ENCODE assay signal across 9 cellular contexts in the genomic region with DNA sequence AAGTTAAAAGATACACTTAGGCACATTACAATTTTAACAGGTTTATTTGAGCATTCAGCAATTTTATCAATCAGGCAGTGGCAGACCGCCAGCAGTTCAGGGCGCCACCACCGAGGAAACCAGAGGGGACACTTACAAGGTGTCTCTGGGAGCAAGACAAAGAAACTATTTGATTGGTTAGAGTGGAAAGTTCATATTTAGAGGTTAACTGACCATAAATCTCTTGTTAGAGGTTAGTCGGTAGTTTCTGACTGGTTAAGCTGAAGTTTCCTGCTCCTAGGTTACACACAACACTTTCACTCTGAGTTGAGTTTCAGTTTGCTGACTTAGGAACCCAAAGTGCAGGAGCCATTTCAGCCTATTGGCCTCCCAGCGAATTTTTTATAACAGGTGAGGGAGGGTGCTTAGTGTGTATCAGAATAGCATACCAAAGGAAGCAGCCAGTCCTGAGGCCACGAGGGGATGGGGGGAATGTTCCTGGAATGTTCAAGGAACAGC. TPM values are rescaled to one million over a fixed set of nuclear protein-coding genes. Genes with fewer than 3 reads are reported as not detected.
DNase-seq lines count a peak whose midpoint lies in the region; ATAC-seq, FAIRE-seq and TF ChIP-seq lines count a peak whose summit lies in the region.
"Had no signal": no experiment of that assay in that cellular context is flagged by ENCODE, and none has a peak within 500 bp of the region (broad histone marks: within the 10 kb centered on the region; RNA-seq: fewer than 3 reads in every experiment).

No MANE protein-coding gene starts in this region.

- no peak overlapping the region for H4K8ac ChIP-seq in H1 (ENCODE audit: extremely low read depth, insufficient read depth, low read length)

- H3K79me1 ChIP-seq in H1 (ENCODE audit: low read depth, low read length), result no peaks in the 10 kb centered on the region

- no peak overlapping the region for H3K4me3 ChIP-seq in H1 (ENCODE audit: extremely low read depth in 1 of 4, insufficient read depth in 2 of 4, low read depth in 3 of 4, low read length in 4 of 4)
- H3K4me3 ChIP-seq in vagina, result no peak overlapping the region

- H3K9me3 ChIP-seq in H1 (ENCODE audit: insufficient read depth in 2 of 2, low read depth in 1 of 2, low read length in 1 of 2) (no peaks in the 10 kb centered on the region), vagina (no peaks in the 10 kb centered on the region)

- no peak for TF ChIP-seq EP300 in H1 (IDR thresholded peaks at IDR 0.05; ENCODE audit: borderline replicate concordance in 1 of 2, low read depth in 2 of 2, low read length in 2 of 2)

- H3K27ac ChIP-seq in H1 (ENCODE audit: low read depth, low read length) (no peak overlapping the region), vagina (no peak overlapping the region)

- H3K14ac ChIP-seq in H1 (ENCODE audit: insufficient read length), result no peak overlapping the region

- no peak overlapping the region for H3K9ac ChIP-seq in H1 (replicated peaks in 1 of 4; ENCODE audit: extremely low read depth in 1 of 4, low read depth in 3 of 4, low read length in 3 of 4)

- TF ChIP-seq CTCF in GM12872 (IDR thresholded peaks at IDR 0.05; ENCODE audit: insufficient read depth, low read depth, low read length), result 0 out of 3 replicates have a peak, but pooled peaks have one; percentile 8
- TF ChIP-seq CTCF in H1 (IDR thresholded peaks at IDR 0.05; ENCODE audit: control extremely low read depth in 1 of 3, insufficient read depth in 1 of 3, low read depth in 1 of 3, low read length in 3 of 3), result no peak
- no peak for TF ChIP-seq CTCF in vagina (IDR thresholded peaks at IDR 0.05)

- no peak for FAIRE-seq in H1 (lab: Jason Lieb, UNC)
- FAIRE-seq in urothelium cell line (lab: Jason Lieb, UNC), result no peak
- FAIRE-seq: G401.6 had no signal

- H4K91ac ChIP-seq in H1 (replicated peaks; ENCODE audit: insufficient read length, low read length), result no peak overlapping the region

- no peak overlapping the region for H2AFZ ChIP-seq in H1 (ENCODE audit: low read length)

- H3K56ac ChIP-seq in H1 (replicated peaks; ENCODE audit: insufficient read length, low read depth, low read length), result no peak overlapping the region

- H3K18ac ChIP-seq in H1 (ENCODE audit: extremely low read depth, low read length), result no peak overlapping the region

- WGBS in H1 (ENCODE audit: extremely low coverage in 1 of 2, insufficient coverage in 1 of 2, insufficient read length in 1 of 2, insufficient replicate concordance in 2 of 2, low coverage in 1 of 2, low lambda C conversion rate in 2 of 2, missing lambda C conversion rate in 1 of 2), 2 experiments, result 82% methylated on average over 6 of the region's 6 CpGs; no CpG with 5 or more reads in 1 of the 2 experiments

- H2BK12ac ChIP-seq in H1 (ENCODE audit: low read depth, low read length), result no peak overlapping the region

- 0 out of 2 replicates have a peak overlapping the region, but pooled peaks have one; percentile 25 for H2AK5ac ChIP-seq in H1 (ENCODE audit: low read depth, low read length)

- H2BK20ac ChIP-seq in H1 (ENCODE audit: low read length), result no peak overlapping the region

- intact Hi-C loops in vagina (cut with DNase I), result no loop called here

- TF ChIP-seq POLR2A in H1 (IDR thresholded peaks at IDR 0.05; ENCODE audit: control extremely low read depth in 1 of 2, low read depth in 2 of 2, low read length in 2 of 2) (no peak), vagina (IDR thresholded peaks at IDR 0.05) (no peak)

- no peaks in the 10 kb centered on the region for H4K20me1 ChIP-seq in H1 (replicated peaks in 1 of 2; ENCODE audit: control insufficient read depth in 1 of 2, insufficient read depth in 2 of 2, low read length in 2 of 2)

- H3K4me1 ChIP-seq in H1 (replicated peaks in 1 of 4; ENCODE audit: control insufficient read depth in 3 of 4, insufficient read depth in 4 of 4, low read length in 3 of 4), result peaks cover 0 to 4% (median 2%) of the 10 kb centered on the region in 4 experiments; a peak in 1 of 7 replicates
- H3K4me1 ChIP-seq in vagina, result no peaks in the 10 kb centered on the region

- peak; percentile 61 for ATAC-seq in GM19467 (IDR thresholded peaks at IDR 0.05; ENCODE audit: unreplicated experiment)
- ATAC-seq in HG03457 (IDR thresholded peaks at IDR 0.05; ENCODE audit: unreplicated experiment), result peak; percentile 53

- peaks cover 0 to 14% (median 5%) of the 10 kb centered on the region in 4 experiments; a peak in 6 of 7 replicates for H3K27me3 ChIP-seq in H1 (replicated peaks in 1 of 4; ENCODE audit: control insufficient read depth in 3 of 4, extremely low read depth in 1 of 4, insufficient read depth in 3 of 4, low read length in 3 of 4)
- no peaks in the 10 kb centered on the region for H3K27me3 ChIP-seq in vagina

- H4K5ac ChIP-seq in H1 (ENCODE audit: insufficient read length, low read depth, low read length), result no peak overlapping the region

- H3K79me2 ChIP-seq in H1 (ENCODE audit: control insufficient read depth in 1 of 2, insufficient read depth in 2 of 2, low read length in 2 of 2), result no peaks in the 10 kb centered on the region

- H3K23me2 ChIP-seq in H1 (ENCODE audit: low read depth, low read length), result 0 out of 2 replicates have a peak, but pooled peaks cover 1% of the 10 kb centered on the region

- H3K4ac ChIP-seq in H1 (replicated peaks; ENCODE audit: insufficient read length, low read depth, low read length), result no peak overlapping the region

- no peak for DNase-seq in H1 (ENCODE audit: low read depth in 1 of 2, low spot score in 2 of 2)
- DNase-seq in urothelium cell line (ENCODE audit: low spot score), result no peak
- no peak for DNase-seq in dermis blood vessel endothelial cell
- no peak for DNase-seq in vagina (ENCODE audit: extremely low spot score in 2 of 2)
- DNase-seq in SKM-1 treated with dmso at 0.1 percent for 144 hours (lab: John Stamatoyannopoulos, UW; ENCODE audit: unreplicated experiment), result no peak

- H3K36me3 ChIP-seq in H1 (ENCODE audit: control insufficient read depth in 2 of 4, insufficient read depth in 4 of 4, low read length in 3 of 4), result no peaks in the 10 kb centered on the region
- H3K36me3 ChIP-seq in vagina, result no peaks in the 10 kb centered on the region

- CTCF ChIA-PET in H1 (lab: Charles Lee; ENCODE audit: partially characterized antibody), result interaction anchor here (1.4 to 1.6 kb wide), 2 partner anchors 8 to 77 kb away, joined by 4 to 11 read pairs; no protein-coding TSS in a partner anchor

- POLR2A ChIA-PET in H1 (lab: Charles Lee; ENCODE audit: partially characterized antibody), result interaction anchor here (1.1 to 1.6 kb wide), 3 partner anchors 60 to 78 kb away, joined by 3 to 6 read pairs (median 3); a partner anchor contains a TSS

- TF ChIP-seq RAD21 in H1 (IDR thresholded peaks at IDR 0.05 in 1 of 2, conservative IDR thresholded peaks at IDR 0.05 in 1 of 2; ENCODE audit: low read depth in 2 of 2, low read length in 2 of 2), result no peak

- H2BK15ac ChIP-seq in H1 (ENCODE audit: low read length), result no peak overlapping the region

- H3K4me2 ChIP-seq in H1 (ENCODE audit: insufficient read depth in 1 of 2, low read depth in 2 of 2, low read length in 2 of 2), result no peak overlapping the region

- H2BK120ac ChIP-seq in H1 (replicated peaks; ENCODE audit: low read depth, low read length), result no peak overlapping the region

- H2BK5ac ChIP-seq in H1 (ENCODE audit: low read depth, low read length), result no peak overlapping the region

- no peak overlapping the region for H3K23ac ChIP-seq in H1 (ENCODE audit: insufficient read length)

RNA-seq across cellular contexts. Expression of a gene that starts 10.8 kb away (rescaled TPM):
- not detected in 2 replicates for total RNA-seq in H1 (2021; fragmentation: NEBNext Ultra II Directional; extraction: Animal tissue kit (Norgen Biotek cat#: 25700))
- polyA plus RNA-seq in H1 (2011; rRNA removed), result 0.15 TPM in 1 of 2 replicates, not detected in the other
- not detected for polyA plus RNA-seq in H1 (2011; cell fraction: cytosol; rRNA removed)
- not detected for polyA plus RNA-seq in H1 (2011; cell fraction: nucleus; rRNA removed)
- polyA plus RNA-seq in H1 (2012, experiment 1 of 2), result 0.80 to 2.2 TPM (median 1.2 TPM) in 4 replicates
- 2.1 TPM for polyA plus RNA-seq in H1 (2012, experiment 2 of 2)
- not detected for polyA plus RNA-seq in H1 (2013, experiment 1 of 2)
- polyA plus RNA-seq in H1 (2013, experiment 2 of 2), result not detected
- not detected in 2 replicates for polyA minus RNA-seq in H1 (2011; rRNA and poly(A)+ RNA removed)
- polyA minus RNA-seq in H1 (2011; cell fraction: cytosol; rRNA and poly(A)+ RNA removed), result not detected
- polyA minus RNA-seq in H1 (2011; cell fraction: nucleus; rRNA and poly(A)+ RNA removed), result not detected
- total RNA-seq in dermis blood vessel endothelial cell (not detected in 2 replicates), vagina (1.7 TPM)

RNA-seq across cellular contexts. Expression of a gene that starts 31.2 kb away (rescaled TPM):
- total RNA-seq in H1 (2021; fragmentation: NEBNext Ultra II Directional; extraction: Animal tissue kit (Norgen Biotek cat#: 25700)), result 3.3 and 3.8 TPM in 2 replicates
- polyA plus RNA-seq in H1 (2011; rRNA removed), result 1.3 and 1.9 TPM in 2 replicates
- polyA plus RNA-seq in H1 (2011; cell fraction: cytosol; rRNA removed), result 1.6 TPM
- polyA plus RNA-seq in H1 (2011; cell fraction: nucleus; rRNA removed), result 6.5 TPM
- polyA plus RNA-seq in H1 (2012, experiment 1 of 2), result 5.3 to 7.8 TPM (median 6.2 TPM) in 4 replicates
- 3.1 TPM for polyA plus RNA-seq in H1 (2012, experiment 2 of 2)
- polyA plus RNA-seq in H1 (2013, experiment 1 of 2), result 1.8 TPM
- polyA plus RNA-seq in H1 (2013, experiment 2 of 2), result 1.5 TPM
- polyA minus RNA-seq in H1 (2011; rRNA and poly(A)+ RNA removed), result 3.2 and 4.2 TPM in 2 replicates
- polyA minus RNA-seq in H1 (2011; cell fraction: cytosol; rRNA and poly(A)+ RNA removed), result 0.44 TPM
- 1.5 TPM for polyA minus RNA-seq in H1 (2011; cell fraction: nucleus; rRNA and poly(A)+ RNA removed)
- total RNA-seq in dermis blood vessel endothelial cell (0.17 and 0.23 TPM in 2 replicates), vagina (not detected)

RNA-seq across cellular contexts. Expression of a gene that starts 31.8 kb away (rescaled TPM):
- total RNA-seq in H1 (2021; fragmentation: NEBNext Ultra II Directional; extraction: Animal tissue kit (Norgen Biotek cat#: 25700)), result 44.8 and 46.8 TPM in 2 replicates
- 25.3 and 47.8 TPM in 2 replicates for polyA plus RNA-seq in H1 (2011; rRNA removed)
- 39.1 TPM for polyA plus RNA-seq in H1 (2011; cell fraction: cytosol; rRNA removed)
- 158 TPM for polyA plus RNA-seq in H1 (2011; cell fraction: nucleus; rRNA removed)
- polyA plus RNA-seq in H1 (2012, experiment 1 of 2), result 31.9 to 46.9 TPM (median 42.9 TPM) in 4 replicates
- polyA plus RNA-seq in H1 (2012, experiment 2 of 2), result 31.2 TPM
- 36.0 TPM for polyA plus RNA-seq in H1 (2013, experiment 1 of 2)
- 33.6 TPM for polyA plus RNA-seq in H1 (2013, experiment 2 of 2)
- 12.6 and 14.1 TPM in 2 replicates for polyA minus RNA-seq in H1 (2011; rRNA and poly(A)+ RNA removed)
- polyA minus RNA-seq in H1 (2011; cell fraction: cytosol; rRNA and poly(A)+ RNA removed), result 18.3 TPM
- 40.0 TPM for polyA minus RNA-seq in H1 (2011; cell fraction: nucleus; rRNA and poly(A)+ RNA removed)
- total RNA-seq in dermis blood vessel endothelial cell, result 2.8 and 4.4 TPM in 2 replicates
- 7.4 TPM for total RNA-seq in vagina

RNA-seq across cellular contexts. Expression of a gene that starts 40.5 kb away (rescaled TPM):
- total RNA-seq in H1 (2021; fragmentation: NEBNext Ultra II Directional; extraction: Animal tissue kit (Norgen Biotek cat#: 25700)), result 5.1 and 5.3 TPM in 2 replicates
- 13.8 and 15.8 TPM in 2 replicates for polyA plus RNA-seq in H1 (2011; rRNA removed)
- polyA plus RNA-seq in H1 (2011; cell fraction: cytosol; rRNA removed), result 9.7 TPM
- polyA plus RNA-seq in H1 (2011; cell fraction: nucleus; rRNA removed), result 16.7 TPM
- polyA plus RNA-seq in H1 (2012, experiment 1 of 2), result 6.8 to 11.1 TPM (median 8.5 TPM) in 4 replicates
- 5.8 TPM for polyA plus RNA-seq in H1 (2012, experiment 2 of 2)
- polyA plus RNA-seq in H1 (2013, experiment 1 of 2), result 9.2 TPM
- 9.8 TPM for polyA plus RNA-seq in H1 (2013, experiment 2 of 2)
- 6.7 and 6.9 TPM in 2 replicates for polyA minus RNA-seq in H1 (2011; rRNA and poly(A)+ RNA removed)
- polyA minus RNA-seq in H1 (2011; cell fraction: cytosol; rRNA and poly(A)+ RNA removed), result 6.5 TPM
- 3.9 TPM for polyA minus RNA-seq in H1 (2011; cell fraction: nucleus; rRNA and poly(A)+ RNA removed)
- 0.17 and 0.88 TPM in 2 replicates for total RNA-seq in dermis blood vessel endothelial cell
- total RNA-seq in vagina, result 4.2 TPM

RNA-seq across cellular contexts. Expression of a gene that starts 50.4 kb away (rescaled TPM):
- total RNA-seq in H1 (2021; fragmentation: NEBNext Ultra II Directional; extraction: Animal tissue kit (Norgen Biotek cat#: 25700)), result 20.2 and 22.1 TPM in 2 replicates
- 11.9 and 19.6 TPM in 2 replicates for polyA plus RNA-seq in H1 (2011; rRNA removed)
- polyA plus RNA-seq in H1 (2011; cell fraction: cytosol; rRNA removed), result 8.6 TPM
- 55.1 TPM for polyA plus RNA-seq in H1 (2011; cell fraction: nucleus; rRNA removed)
- 13.7 to 21.2 TPM (median 20.2 TPM) in 4 replicates for polyA plus RNA-seq in H1 (2012, experiment 1 of 2)
- polyA plus RNA-seq in H1 (2012, experiment 2 of 2), result 16.9 TPM
- polyA plus RNA-seq in H1 (2013, experiment 1 of 2), result 16.6 TPM
- polyA plus RNA-seq in H1 (2013, experiment 2 of 2), result 15.0 TPM
- polyA minus RNA-seq in H1 (2011; rRNA and poly(A)+ RNA removed), result 8.3 and 8.7 TPM in 2 replicates
- 6.9 TPM for polyA minus RNA-seq in H1 (2011; cell fraction: cytosol; rRNA and poly(A)+ RNA removed)
- polyA minus RNA-seq in H1 (2011; cell fraction: nucleus; rRNA and poly(A)+ RNA removed), result 21.6 TPM
- total RNA-seq in dermis blood vessel endothelial cell (4.1 and 4.7 TPM in 2 replicates), vagina (18.2 TPM)
